In the genomic region with DNA sequence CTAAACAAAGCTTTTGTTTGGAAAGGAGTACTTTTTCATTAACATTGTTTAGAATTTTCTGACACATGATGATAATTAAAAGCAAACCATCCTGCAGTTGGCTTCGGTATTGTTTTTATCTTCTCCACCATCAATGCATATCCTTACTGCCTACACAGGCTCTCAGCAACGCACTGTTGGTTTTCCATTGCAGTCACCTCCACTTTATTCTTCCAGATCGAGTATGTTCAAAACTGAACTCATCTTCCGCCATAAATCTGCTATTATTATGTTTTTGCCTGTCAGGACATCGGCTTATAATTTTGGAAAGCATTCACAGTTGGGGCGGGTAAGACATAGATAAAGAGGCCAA, we compare ENCODE assay signal across 1 cellular context.
TF ChIP-seq lines count a peak whose summit lies in the region.

No MANE protein-coding gene starts in this region.

TF ChIP-seq in K562, 482 proteins besides CTCF, POLR2A, EP300 and RAD21 (continued from another document):
- TF ChIP-seq, protein P1, sequence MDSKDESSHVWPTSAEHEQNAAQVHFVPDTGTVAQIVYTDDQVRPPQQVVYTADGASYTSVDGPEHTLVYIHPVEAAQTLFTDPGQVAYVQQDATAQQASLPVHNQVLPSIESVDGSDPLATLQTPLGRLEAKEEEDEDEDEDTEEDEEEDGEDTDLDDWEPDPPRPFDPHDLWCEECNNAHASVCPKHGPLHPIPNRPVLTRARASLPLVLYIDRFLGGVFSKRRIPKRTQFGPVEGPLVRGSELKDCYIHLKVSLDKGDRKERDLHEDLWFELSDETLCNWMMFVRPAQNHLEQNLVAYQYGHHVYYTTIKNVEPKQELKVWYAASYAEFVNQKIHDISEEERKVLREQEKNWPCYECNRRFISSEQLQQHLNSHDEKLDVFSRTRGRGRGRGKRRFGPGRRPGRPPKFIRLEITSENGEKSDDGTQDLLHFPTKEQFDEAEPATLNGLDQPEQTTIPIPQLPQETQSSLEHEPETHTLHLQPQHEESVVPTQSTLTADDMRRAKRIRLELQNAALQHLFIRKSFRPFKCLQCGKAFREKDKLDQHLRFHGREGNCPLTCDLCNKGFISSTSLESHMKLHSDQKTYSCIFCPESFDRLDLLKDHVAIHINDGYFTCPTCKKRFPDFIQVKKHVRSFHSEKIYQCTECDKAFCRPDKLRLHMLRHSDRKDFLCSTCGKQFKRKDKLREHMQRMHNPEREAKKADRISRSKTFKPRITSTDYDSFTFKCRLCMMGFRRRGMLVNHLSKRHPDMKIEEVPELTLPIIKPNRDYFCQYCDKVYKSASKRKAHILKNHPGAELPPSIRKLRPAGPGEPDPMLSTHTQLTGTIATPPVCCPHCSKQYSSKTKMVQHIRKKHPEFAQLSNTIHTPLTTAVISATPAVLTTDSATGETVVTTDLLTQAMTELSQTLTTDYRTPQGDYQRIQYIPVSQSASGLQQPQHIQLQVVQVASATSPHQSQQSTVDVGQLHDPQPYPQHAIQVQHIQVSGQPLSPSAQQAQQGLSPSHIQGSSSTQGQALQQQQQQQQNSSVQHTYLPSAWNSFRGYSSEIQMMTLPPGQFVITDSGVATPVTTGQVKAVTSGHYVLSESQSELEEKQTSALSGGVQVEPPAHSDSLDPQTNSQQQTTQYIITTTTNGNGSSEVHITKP (IDR thresholded peaks at IDR 0.05; ENCODE audit: partially characterized antibody), result no peak
